In genomic region chr9:92184041-92184564, GRCh38 we compare ENCODE assay signal across 25 cellular contexts.
"Had no signal": no experiment of that assay in that cellular context is flagged by ENCODE, and none has a peak within 500 bp of the region (broad histone marks: within the 10 kb centered on the region; RNA-seq: fewer than 3 reads in every experiment).

No MANE protein-coding gene starts in this region.

- DNase-seq: Karpas-422, KG1, MG63, NCI-H1092, NCI-H1105 treated with DMSO at 0.1 percent for 48 hours, NCI-H1417 treated with DMSO at 0.1 percent for 48 hours, NCI-H146, NCI-H1694 treated with DMSO at 0.1 percent for 48 hours, NCI-H1930, NCI-H2081 treated with DMSO at 0.1 percent for 48 hours, NCI-H2171, NCI-H226, NCI-H446, NCI-H510A, NCI-H524 treated with DMSO at 0.1 percent for 48 hours, NCI-H69, NCI-H774, Right ventricle myocardium superior, RPMI8226, SIG-M5 had no signal

- H3K9me3 ChIP-seq: MG63, SJSA1 had no signal

- H3K36me3 ChIP-seq: MG63, SJSA1 had no signal

- FAIRE-seq: HTR-8/SVneo, RCC 7860 had no signal

- H3K4me3 ChIP-seq: MG63, SJSA1, SK-N-MC had no signal

- H3K27ac ChIP-seq: HL-60, SJSA1, SK-N-MC had no signal

- H3K27me3 ChIP-seq: MG63, SJSA1 had no signal
